20 cellular contexts compared by ENCODE assay signal in the genomic region with DNA sequence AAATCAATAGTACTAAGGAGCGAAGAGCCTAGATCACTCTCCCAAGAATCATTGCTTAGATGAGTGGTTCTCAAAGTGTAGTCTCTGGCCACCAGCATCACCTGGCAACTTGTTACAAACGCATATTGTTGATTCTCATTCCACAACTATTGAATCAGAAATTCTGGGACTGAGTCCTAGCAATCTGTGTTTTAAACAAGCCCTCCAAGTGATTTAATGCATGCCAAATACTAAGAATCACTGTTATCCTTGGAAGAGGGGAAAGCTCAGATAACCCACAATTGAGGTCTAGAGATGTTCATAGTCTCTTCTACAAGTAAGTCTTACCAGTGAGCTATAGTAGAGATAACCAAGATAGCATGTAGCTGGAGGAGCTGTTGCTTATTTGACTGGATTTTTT.
A peak's percentile ranks its signal among the peaks of the same experiment; 100 is the strongest.
DNase-seq lines count a peak whose midpoint lies in the region; TF ChIP-seq lines count a peak whose summit lies in the region.
"Had no signal": no experiment of that assay in that cellular context is flagged by ENCODE, and none has a peak within 500 bp of the region (broad histone marks: within the 10 kb centered on the region; RNA-seq: fewer than 3 reads in every experiment).

No MANE protein-coding gene starts in this region.

- no peaks in the 10 kb centered on the region for H3K27me3 ChIP-seq in BJ (ENCODE audit: control insufficient read depth, insufficient read depth, low read length)
- H3K27me3 ChIP-seq in adrenal gland = no peaks in the 10 kb centered on the region
- H3K27me3 ChIP-seq in ovary = no peaks in the 10 kb centered on the region
- H3K27me3 ChIP-seq: BLaER1 treated with 17β-estradiol and CSF1 and Interleukin-3, amounts not matched to agents 10 nM and 100 nM; gastroesophageal sphincter had no signal

- H3K4me3 ChIP-seq in BJ (ENCODE audit: low read depth, low read length) = no peak overlapping the region
- no peak overlapping the region for H3K4me3 ChIP-seq in skeletal muscle cell (ENCODE audit: low read depth, low read length)
- H3K4me3 ChIP-seq in adrenal gland = no peak overlapping the region
- no peak overlapping the region for H3K4me3 ChIP-seq in ovary
- H3K4me3 ChIP-seq: BLaER1 treated with 17β-estradiol and CSF1 and Interleukin-3, amounts not matched to agents 10 nM and 100 nM; gastroesophageal sphincter; GM23338; lower lobe of right lung; skin epidermis had no signal

- TF ChIP-seq POLR2A in adrenal gland (IDR thresholded peaks at IDR 0.05) = no peak
- TF ChIP-seq POLR2A in ovary (IDR thresholded peaks at IDR 0.05) = no peak

- H3K9me3 ChIP-seq in adrenal gland (replicated peaks in 1 of 3) (no peaks in the 10 kb centered on the region), ovary (no peaks in the 10 kb centered on the region)
- H3K9me3 ChIP-seq: BLaER1 treated with 17β-estradiol and CSF1 and Interleukin-3, amounts not matched to agents 10 nM and 100 nM; gastroesophageal sphincter; lower lobe of right lung had no signal

- POLR2A ChIA-PET in BJ (lab: Charles Lee) = interaction anchor here (0.7 kb wide), 1 partner anchor 101 kb away, joined by 4 read pairs; no protein-coding TSS in a partner anchor

- no peak for TF ChIP-seq EP300 in ovary (IDR thresholded peaks at IDR 0.05)

- H3K4me1 ChIP-seq in adrenal gland (replicated peaks in 1 of 2) = no peaks in the 10 kb centered on the region
- no peaks in the 10 kb centered on the region for H3K4me1 ChIP-seq in ovary (ENCODE audit: insufficient read depth)
- H3K4me1 ChIP-seq: BLaER1 treated with 17β-estradiol and CSF1 and Interleukin-3, amounts not matched to agents 10 nM and 100 nM; lower lobe of right lung had no signal

- no peak overlapping the region for H3K27ac ChIP-seq in adrenal gland
- no peak overlapping the region for H3K27ac ChIP-seq in ovary
- H3K27ac ChIP-seq: BLaER1 treated with 17β-estradiol and CSF1 and Interleukin-3, amounts not matched to agents 10 nM and 100 nM; lower lobe of right lung; RWPE1; skin epidermis had no signal

- DNase-seq in BJ (ENCODE audit: low read depth) (peak; percentile 66), M059J (ENCODE audit: low read depth) (peak; percentile 68), cerebellum (ENCODE audit: low spot score) (peak; percentile 34), skeletal muscle cell (ENCODE audit: low read depth) (peak; percentile 11), adrenal gland (no peak), ovary (no peak), NCI-H82 treated with DMSO at 0.1 percent for 48 hours (lab: John Stamatoyannopoulos, UW; ENCODE audit: unreplicated experiment) (no peak)
- DNase-seq: activated CD4-positive, alpha-beta T cell treated with anti-CD3 and anti-CD28 coated beads for 4 hours; activated effector memory CD4-positive, alpha-beta T cell treated with anti-CD3 and anti-CD28 coated beads, Interleukin-2, amount 50 U/mL, for 16 hours; amniotic stem cell; lower lobe of right lung; NCI-H187 treated with DMSO at 0.1 percent for 48 hours; NCI-H345; NK-92 treated with Interleukin-12 subunit alpha and Interleukin-12 subunit beta, amount 100 ng/mL, for 24 hours; stimulated activated CD4-positive, alpha-beta T cell treated with anti-CD3 and anti-CD28 coated beads, Interleukin-2, amount 100 ng/mL, for 48 hours had no signal

- no peaks in the 10 kb centered on the region for H3K36me3 ChIP-seq in BJ (ENCODE audit: control insufficient read depth, insufficient read depth, low read length)
- no peaks in the 10 kb centered on the region for H3K36me3 ChIP-seq in adrenal gland (replicated peaks in 1 of 2)
- H3K36me3 ChIP-seq in ovary = no peaks in the 10 kb centered on the region
- H3K36me3 ChIP-seq: BLaER1 treated with 17β-estradiol and CSF1 and Interleukin-3, amounts not matched to agents 10 nM and 100 nM; gastroesophageal sphincter; lower lobe of right lung had no signal

- intact Hi-C loops in adrenal gland (cut with DNase I) (no loop called here), ovary (cut with DNase I) (no loop called here)

- CTCF ChIA-PET in BJ (lab: Yijun Ruan, JAX) = interaction anchor here (1.2 to 2.0 kb wide), 3 partner anchors 9 to 14 kb away, joined by 4 to 12 read pairs (median 8); no protein-coding TSS in a partner anchor

- TF ChIP-seq CTCF in BJ (IDR thresholded peaks at IDR 0.05; ENCODE audit: insufficient read depth, low read depth, low read length) = no peak
- TF ChIP-seq CTCF in adrenal gland (IDR thresholded peaks at IDR 0.05) = no peak
- TF ChIP-seq CTCF in ovary (IDR thresholded peaks at IDR 0.05) = no peak

- 75 to 83% (median 80%) methylated on average over 2 of the region's 2 CpGs for WGBS in adrenal gland, 4 donors
- 55 to 64% (median 62%) methylated on average over 2 of the region's 2 CpGs for WGBS in ovary, 3 donors

Comparison
In these comparisons a context has a peak if more than half of its experiments do, and no peak if none do; other contexts are left out.
1. DNase-seq: peak in BJ (single experiment), M059J (single experiment), cerebellum (single experiment) and skeletal muscle cell (single experiment); none in adrenal gland (0 of 7), ovary (0 of 5) and NCI-H82 treated with DMSO at 0.1 percent for 48 hours (single experiment).